Comparison of ENCODE assay signal across 16 cellular contexts in the genomic region with DNA sequence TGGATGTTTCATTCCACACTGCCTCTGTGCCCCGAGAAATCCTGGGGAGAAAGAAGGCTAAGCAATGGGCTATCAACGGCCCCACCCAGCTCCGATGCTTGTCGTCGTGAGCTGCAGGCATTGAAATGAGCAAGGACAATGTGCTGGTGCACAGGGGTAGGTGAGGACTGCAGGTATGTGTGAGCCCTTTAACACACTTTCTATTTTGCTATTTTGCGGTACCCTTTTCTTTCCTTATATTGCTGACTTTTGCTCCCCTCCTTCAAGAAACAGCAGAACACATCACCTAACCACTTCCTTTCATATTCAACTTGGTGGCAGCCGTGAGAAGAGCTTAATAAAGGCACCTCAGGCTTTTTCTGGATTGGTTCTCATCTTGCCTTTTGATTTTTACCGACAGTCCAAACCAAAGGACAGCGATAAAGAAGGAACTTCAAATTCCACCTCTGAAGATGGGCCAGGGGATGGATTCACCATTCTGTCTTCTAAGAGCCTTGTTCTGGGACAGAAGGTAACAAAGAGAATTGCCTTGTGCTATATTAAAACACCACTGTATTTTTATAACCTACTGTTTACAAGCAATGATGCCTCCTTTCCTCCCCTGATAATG. TPM values are rescaled to one million over a fixed set of nuclear protein-coding genes. Genes with fewer than 3 reads are reported as not detected.
DNase-seq lines count a peak whose midpoint lies in the region; ATAC-seq and TF ChIP-seq lines count a peak whose summit lies in the region.
"Had no signal": no experiment of that assay in that cellular context is flagged by ENCODE, and none has a peak within 500 bp of the region (broad histone marks: within the 10 kb centered on the region; RNA-seq: fewer than 3 reads in every experiment).

No MANE protein-coding gene starts in this region.

- H3K4me1 ChIP-seq in DND-41 (ENCODE audit: insufficient read depth, low read length): peaks cover 7% of the 10 kb centered on the region; the same call in 1 of the 2 replicates
- peaks cover 17% of the 10 kb centered on the region for H3K4me1 ChIP-seq in mesenchymal stem cell (ENCODE audit: control insufficient read depth, insufficient read depth, low read depth, low read length)
- H3K4me1 ChIP-seq in right cardiac atrium (ENCODE audit: control insufficient read depth, insufficient read depth, low read length): no peaks in the 10 kb centered on the region
- H3K4me1 ChIP-seq: left lung, psoas muscle had no signal

- H3K27me3 ChIP-seq in CD4-positive, alpha-beta T cell (ENCODE audit: control insufficient read depth, insufficient read depth, low read length): no peaks in the 10 kb centered on the region
- H3K27me3 ChIP-seq in DND-41 (ENCODE audit: insufficient read depth, low read length, poor library complexity) (peaks cover 38% of the 10 kb centered on the region), mesenchymal stem cell (ENCODE audit: control insufficient read depth in 1 of 2, insufficient read depth in 1 of 2, low read length in 2 of 2) (no peaks in the 10 kb centered on the region), right cardiac atrium (ENCODE audit: control insufficient read depth, insufficient read depth) (no peaks in the 10 kb centered on the region)
- H3K27me3 ChIP-seq: left lung had no signal

- H3K23ac ChIP-seq in mesenchymal stem cell (ENCODE audit: low read length in 2 of 2): no peak overlapping the region

- no peak for TF ChIP-seq CTCF in CD4-positive, alpha-beta T cell (IDR thresholded peaks at IDR 0.05)
- no peak for TF ChIP-seq CTCF in DND-41 (IDR thresholded peaks at IDR 0.05; ENCODE audit: borderline replicate concordance, extremely low read depth, low read length, poor library complexity, severe bottlenecking)

- H4K20me1 ChIP-seq in DND-41 (ENCODE audit: insufficient read depth, low read length): no peaks in the 10 kb centered on the region

- H2BK12ac ChIP-seq in mesenchymal stem cell (ENCODE audit: low read length in 2 of 2): no peak overlapping the region

- H3K27ac ChIP-seq in CD4-positive, alpha-beta T cell (ENCODE audit: low read depth, low read length): peak overlapping the region; percentile 52
- H3K27ac ChIP-seq in DND-41 (ENCODE audit: low read length): no peak overlapping the region
- no peak overlapping the region for H3K27ac ChIP-seq in mesenchymal stem cell (ENCODE audit: low read length, poor library complexity, severe bottlenecking)
- no peak overlapping the region for H3K27ac ChIP-seq in right cardiac atrium (ENCODE audit: low read length)
- H3K27ac ChIP-seq: left lung, psoas muscle had no signal

- H2BK120ac ChIP-seq in mesenchymal stem cell (ENCODE audit: low read depth, low read length): no peak overlapping the region

- peak; percentile 63 for ATAC-seq in CD4-positive, alpha-beta T cell (ENCODE audit: poor library complexity)
- ATAC-seq in DND-41 (ENCODE audit: insufficient read depth, low read depth) (peak; percentile 76), HG03139 (IDR thresholded peaks at IDR 0.05; ENCODE audit: unreplicated experiment) (no peak), right cardiac atrium (no peak), HG03457 (IDR thresholded peaks at IDR 0.05; ENCODE audit: unreplicated experiment) (no peak)
- ATAC-seq: HCT116, K562, left lung, psoas muscle had no signal

- H2AK5ac ChIP-seq in mesenchymal stem cell (ENCODE audit: low read length, severe bottlenecking): peak overlapping the region; percentile 59

- peaks cover 64% of the 10 kb centered on the region for H3K4me1 Mint-ChIP-seq in CD4-positive, alpha-beta T cell (ENCODE audit: low read depth)

- H3K27me3 Mint-ChIP-seq in CD4-positive, alpha-beta T cell: no peaks in the 10 kb centered on the region

- CTCF ChIA-PET in CD4-positive, alpha-beta T cell (lab: Charles Lee): interaction anchor here (1.7 kb wide), 1 partner anchor 53 kb away, joined by 7 read pairs; a partner anchor contains a TSS

- no peaks in the 10 kb centered on the region for H3K79me2 ChIP-seq in DND-41 (ENCODE audit: insufficient read depth, low read length)

- 0 out of 4 replicates have a peak overlapping the region, but pooled peaks of 1 of the 2 experiments have one; percentile 30 for H3K4me3 ChIP-seq in DND-41 (ENCODE audit: low read depth in 1 of 2, low read length in 2 of 2)
- no peak overlapping the region for H3K4me3 ChIP-seq in mesenchymal stem cell (ENCODE audit: insufficient read depth in 1 of 2, low read depth in 1 of 2, low read length in 2 of 2)
- no peak overlapping the region for H3K4me3 ChIP-seq in right cardiac atrium (ENCODE audit: low read length)
- H3K4me3 ChIP-seq: K562, left lung, psoas muscle had no signal

- no peak overlapping the region for H2BK5ac ChIP-seq in mesenchymal stem cell (ENCODE audit: low read depth, low read length, poor library complexity, severe bottlenecking)

- peaks cover 4% of the 10 kb centered on the region for H3K79me1 ChIP-seq in mesenchymal stem cell (replicated peaks; ENCODE audit: low read length, poor library complexity, severe bottlenecking)

- H3K36me3 ChIP-seq in DND-41 (ENCODE audit: insufficient read depth, low read length) (no peaks in the 10 kb centered on the region), mesenchymal stem cell (ENCODE audit: control insufficient read depth in 1 of 2, insufficient read depth in 2 of 2, low read depth in 1 of 2, low read length in 2 of 2) (peaks cover 29 to 40% of the 10 kb centered on the region in 2 experiments)

- WGBS in mesenchymal stem cell: 95% methylated on average over 9 of the region's 9 CpGs
- WGBS in right cardiac atrium: 89% methylated on average over 9 of the region's 9 CpGs

- peaks cover 27% of the 10 kb centered on the region for H3K36me3 Mint-ChIP-seq in CD4-positive, alpha-beta T cell (ENCODE audit: low read depth)

- H4K91ac ChIP-seq in mesenchymal stem cell (ENCODE audit: low read length): no peak overlapping the region

- H3K4me3 Mint-ChIP-seq in CD4-positive, alpha-beta T cell: peak overlapping the region; percentile 75

- no peaks in the 10 kb centered on the region for H3K9me3 ChIP-seq in CD4-positive, alpha-beta T cell (ENCODE audit: control insufficient read depth, low read length)
- H3K9me3 ChIP-seq in DND-41 (ENCODE audit: insufficient read depth, low read length, severe bottlenecking) (no peaks in the 10 kb centered on the region), mesenchymal stem cell (ENCODE audit: control insufficient read depth, low read length) (no peaks in the 10 kb centered on the region), right cardiac atrium (ENCODE audit: control insufficient read depth, low read length) (no peaks in the 10 kb centered on the region)
- H3K9me3 ChIP-seq: left lung, psoas muscle had no signal

- peak overlapping the region; percentile 58; the same call in 1 of the 2 replicates for H3K4me2 ChIP-seq in DND-41 (ENCODE audit: insufficient read depth, low read length)
- no peak overlapping the region for H3K4me2 ChIP-seq in mesenchymal stem cell (ENCODE audit: low read length, poor library complexity, severe bottlenecking)

- no peak overlapping the region for H2BK15ac ChIP-seq in mesenchymal stem cell (ENCODE audit: low read depth, poor library complexity, severe bottlenecking)

- H3K9ac ChIP-seq in DND-41 (ENCODE audit: low read depth, low read length) (0 out of 2 replicates have a peak overlapping the region, but pooled peaks have one; percentile 18), mesenchymal stem cell (ENCODE audit: low read length) (no peak overlapping the region)

- POLR2A ChIA-PET in CD4-positive, alpha-beta T cell (lab: Charles Lee): interaction anchor here (0.7 to 3.1 kb wide), 11 partner anchors 20 to 1193 kb away, joined by 3 to 61 read pairs (median 5); a partner anchor contains a TSS

- intact Hi-C loops in CD4-positive, alpha-beta T cell (cut with DNase I, micrococcal nuclease): loop anchor here in 1 of 2 experiments (2.0 kb wide), 1 partner anchor 51 kb away; no protein-coding TSS in a partner anchor
- intact Hi-C loops in right cardiac atrium (cut with DNase I): no loop called here

- H3K27ac Mint-ChIP-seq in CD4-positive, alpha-beta T cell: peak overlapping the region; percentile 99

- H3K4ac ChIP-seq in mesenchymal stem cell (ENCODE audit: low read depth in 1 of 2, low read length in 2 of 2): no peak overlapping the region

- DNase-seq in CD4-positive, alpha-beta T cell: peak in 2 of 10 experiments; percentile 2 to 19
- DNase-seq in DND-41 (peak; percentile 11), mesenchymal stem cell (no peak), HuH-7 (ENCODE audit: low spot score) (no peak), right cardiac atrium (no peak)
- DNase-seq in activated T-cell treated with anti-CD3 and anti-CD28 coated beads, Interleukin-2, amount 50 U/mL, for 48 hours: peak; percentile 41 to 47
- DNase-seq: AML-193, amygdala, left lung, NCI-H2171, psoas muscle had no signal

- H3K9me3 Mint-ChIP-seq in CD4-positive, alpha-beta T cell: no peaks in the 10 kb centered on the region

- H4K8ac ChIP-seq in mesenchymal stem cell (ENCODE audit: low read length): no peak overlapping the region

- no peak overlapping the region for H3K14ac ChIP-seq in mesenchymal stem cell (ENCODE audit: low read length in 2 of 2)

- no peak overlapping the region for H3K18ac ChIP-seq in mesenchymal stem cell (ENCODE audit: low read depth in 1 of 2, low read length in 2 of 2)

- H2AFZ ChIP-seq in DND-41 (ENCODE audit: low read depth, low read length) (no peak overlapping the region), mesenchymal stem cell (ENCODE audit: low read depth, low read length) (no peak overlapping the region)

RNA-seq across cellular contexts. Expression of a gene that starts 39.2 kb away (rescaled TPM):
- total RNA-seq in CD4-positive, alpha-beta T cell: 1 to 10 TPM; 2.3 to 2.5 TPM
- 10.2 TPM for polyA plus RNA-seq in mesenchymal stem cell (2013, experiment 1 of 2)
- 10.0 TPM for polyA plus RNA-seq in mesenchymal stem cell (2013, experiment 2 of 2)
- 10 to 100 TPM in 2 of 4 donors, 1 to 10 TPM in 2; 8.5 to 14.0 (median 9.7) TPM for total RNA-seq in right cardiac atrium
- polyA plus RNA-seq in right cardiac atrium: 11.4 TPM

RNA-seq across cellular contexts. Expression of a gene that starts 40.8 kb away (rescaled TPM):
- total RNA-seq in CD4-positive, alpha-beta T cell: 1 to 10 TPM; 2.2 TPM
- 11.7 TPM for polyA plus RNA-seq in mesenchymal stem cell (2013, experiment 1 of 2)
- 10.3 TPM for polyA plus RNA-seq in mesenchymal stem cell (2013, experiment 2 of 2)
- 10 to 100 TPM; 13.6 to 14.7 (median 14.2) TPM for total RNA-seq in right cardiac atrium
- 11.5 TPM for polyA plus RNA-seq in right cardiac atrium
- total RNA-seq: endothelial cell of umbilical vein, K562 had no signal

RNA-seq across cellular contexts. Expression of a gene that starts 53.1 kb away (rescaled TPM):
- total RNA-seq in CD4-positive, alpha-beta T cell: 10 to 100 TPM; 12.6 to 13.0 TPM
- polyA plus RNA-seq in mesenchymal stem cell (2013, experiment 1 of 2): 4.0 TPM
- polyA plus RNA-seq in mesenchymal stem cell (2013, experiment 2 of 2): 4.1 TPM
- 1 to 10 TPM; 4.3 to 6.4 (median 5.0) TPM for total RNA-seq in right cardiac atrium
- polyA plus RNA-seq in right cardiac atrium: 3.9 TPM

Comparison
In these comparisons a context has a peak if more than half of its experiments do, and no peak if none do; other contexts are left out.
1. ATAC-seq: peak in CD4-positive, alpha-beta T cell (single experiment) and DND-41 (single experiment); none in HG03139 (single experiment), right cardiac atrium (0 of 2) and HG03457 (single experiment).
2. DNase-seq: peak in DND-41 (single experiment) and activated T-cell treated with anti-CD3 and anti-CD28 coated beads, Interleukin-2, amount 50 U/mL, for 48 hours (2 of 2); none in mesenchymal stem cell (single experiment), HuH-7 (single experiment) and right cardiac atrium (0 of 3).
3. RNA of a gene that starts 40.8 kb away (total RNA-seq): 13.6 to 14.7 TPM in right cardiac atrium; 2.2 TPM in CD4-positive, alpha-beta T cell; every median in the first group is over 4 times any median in the second.